ENCODE assay signal across 3 cellular contexts in genomic region chr12:63133981-63134380, GRCh38.
"Had no signal": no experiment of that assay in that cellular context is flagged by ENCODE, and none has a peak within 500 bp of the region (broad histone marks: within the 10 kb centered on the region; RNA-seq: fewer than 3 reads in every experiment).

No MANE protein-coding gene starts in this region.

- ATAC-seq: GM12878 had no signal

- DNase-seq: GDM1, GF-D8 had no signal
